Comparison of ENCODE assay signal across 8 cellular contexts in the genomic region with DNA sequence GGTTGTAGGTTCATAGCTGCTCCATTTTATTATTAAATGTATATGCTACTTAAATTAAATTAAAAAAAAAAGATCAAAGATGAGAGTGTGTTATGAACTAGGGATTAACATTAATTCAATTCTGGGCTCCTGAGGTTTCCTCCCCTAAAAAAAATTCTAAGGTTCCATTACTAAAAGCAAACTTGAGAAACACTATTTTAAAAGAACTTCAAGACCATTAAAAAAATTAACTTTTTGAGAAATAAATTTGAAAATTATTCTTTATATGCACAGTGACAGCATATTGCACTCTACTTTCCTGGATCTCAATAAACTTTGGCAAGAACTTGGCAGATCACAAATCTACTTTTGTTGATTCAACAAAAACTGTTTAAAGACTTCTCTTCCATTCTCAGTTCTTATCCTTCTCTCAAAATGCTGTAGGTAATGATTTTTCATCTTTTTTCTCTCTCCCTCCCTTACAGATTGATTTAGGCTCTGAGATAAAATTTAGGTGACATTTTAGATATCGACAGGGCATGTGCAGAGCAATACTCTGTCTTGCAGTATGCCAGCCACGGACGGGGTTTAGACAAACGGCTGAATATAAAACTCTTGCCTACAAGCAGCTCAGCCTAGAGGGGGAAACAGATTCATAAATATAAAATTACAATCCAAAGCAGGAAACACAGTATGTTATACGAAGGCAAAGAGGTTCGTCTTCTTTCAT. TPM values are rescaled to one million over a fixed set of nuclear protein-coding genes. Genes with fewer than 3 reads are reported as not detected.
DNase-seq lines count a peak whose midpoint lies in the region; ATAC-seq and TF ChIP-seq lines count a peak whose summit lies in the region.

No MANE protein-coding gene starts in this region.

- H3K9me3 ChIP-seq in OCI-LY1 (ENCODE audit: low read length), result no peaks in the 10 kb centered on the region
- H3K9me3 ChIP-seq in endodermal cell (ENCODE audit: control insufficient read depth, low read length), result no peaks in the 10 kb centered on the region

- no peak for DNase-seq in HFFc6
- DNase-seq in endodermal cell, result no peak
- DNase-seq in cerebellar nuclear complex (lab: John Stamatoyannopoulos, UW), result no peak
- DNase-seq in EL, result no peak
- no peak for DNase-seq in HuH-7 (ENCODE audit: low spot score)

- H2AFZ ChIP-seq in OCI-LY1 (ENCODE audit: low read length), result peak overlapping the region; percentile 96

- peaks cover 37% of the 10 kb centered on the region for H3K79me2 ChIP-seq in OCI-LY1 (ENCODE audit: insufficient read depth, low read length)

- no peaks in the 10 kb centered on the region for H3K27me3 ChIP-seq in OCI-LY1 (ENCODE audit: insufficient read depth, low read length)
- no peaks in the 10 kb centered on the region for H3K27me3 ChIP-seq in endodermal cell (ENCODE audit: control insufficient read depth, insufficient read depth, low read length, poor library complexity, severe bottlenecking)

- H3K4me3 Mint-ChIP-seq in HFFc6 (peak overlapping the region; percentile 89), endodermal cell (peak overlapping the region; percentile 88), nephron (peak overlapping the region; percentile 76 to 86 (median 84))

- WGBS in endodermal cell (ENCODE audit: insufficient coverage in 1 of 2, insufficient read length in 1 of 2), 2 experiments, result 0 to 2% methylated on average over 1 to 6 of the region's 6 CpGs

- H3K36me3 ChIP-seq in OCI-LY1 (ENCODE audit: insufficient read depth, low read length), result peaks cover 15% of the 10 kb centered on the region; the same call in 1 of the 2 replicates
- H3K36me3 ChIP-seq in endodermal cell (ENCODE audit: control insufficient read depth, insufficient read depth, low read length), result peaks cover under 1% of the 10 kb centered on the region

- H3K4me1 Mint-ChIP-seq in HFFc6 (ENCODE audit: low read depth) (peaks cover 39% of the 10 kb centered on the region), endodermal cell (peaks cover 27% of the 10 kb centered on the region), nephron (peaks cover 35% of the 10 kb centered on the region)

- H3K27me3 Mint-ChIP-seq in HFFc6 (ENCODE audit: insufficient read depth), result no peaks in the 10 kb centered on the region
- no peaks in the 10 kb centered on the region for H3K27me3 Mint-ChIP-seq in endodermal cell (ENCODE audit: insufficient read depth)
- no peaks in the 10 kb centered on the region for H3K27me3 Mint-ChIP-seq in nephron (ENCODE audit: low read depth)

- TF ChIP-seq CTCF in HFFc6 (IDR thresholded peaks at IDR 0.05) (no peak), OCI-LY1 (IDR thresholded peaks at IDR 0.05; ENCODE audit: low read length) (no peak), endodermal cell (conservative IDR thresholded peaks at IDR 0.05) (no peak), nephron (IDR thresholded peaks at IDR 0.05; ENCODE audit: unreplicated experiment in 3 of 3) (no peak)

- peak overlapping the region; percentile 66 for H3K27ac ChIP-seq in OCI-LY1 (ENCODE audit: low read depth, low read length, poor library complexity, severe bottlenecking)
- H3K27ac ChIP-seq in endodermal cell (ENCODE audit: low read depth, low read length), result peak overlapping the region; percentile 62

- H3K9ac ChIP-seq in OCI-LY1 (ENCODE audit: low read length), result peak overlapping the region; percentile 83
- H3K9ac ChIP-seq in endodermal cell (ENCODE audit: extremely low read depth, low read length, poor library complexity, severe bottlenecking), result peak overlapping the region; percentile 69

- H3K4me3 ChIP-seq in OCI-LY1 (ENCODE audit: low read depth, low read length, poor library complexity, severe bottlenecking), result peak overlapping the region; percentile 88
- H3K4me3 ChIP-seq in endodermal cell (ENCODE audit: low read length), result peak overlapping the region; percentile 96

- H3K36me3 Mint-ChIP-seq in HFFc6 (ENCODE audit: low read depth) (no peaks in the 10 kb centered on the region; the same call in 1 of the 2 replicates), endodermal cell (ENCODE audit: low read depth) (no peaks in the 10 kb centered on the region), nephron (ENCODE audit: low read depth) (peaks cover 2% of the 10 kb centered on the region)

- peaks cover 41% of the 10 kb centered on the region for H3K4me1 ChIP-seq in OCI-LY1 (ENCODE audit: insufficient read depth, low read length, severe bottlenecking)
- no peaks in the 10 kb centered on the region for H3K4me1 ChIP-seq in endodermal cell (ENCODE audit: control insufficient read depth, insufficient read depth, low read length)

- H3K4me2 ChIP-seq in OCI-LY1 (ENCODE audit: low read length), result peak overlapping the region; percentile 84

- H3K9me2 ChIP-seq in OCI-LY1 (ENCODE audit: low read depth, low read length), result no peaks in the 10 kb centered on the region

- H3F3A ChIP-seq in OCI-LY1 (ENCODE audit: insufficient read depth, low read length), result no peaks in the 10 kb centered on the region

- ATAC-seq in GM18520 (IDR thresholded peaks at IDR 0.05; ENCODE audit: unreplicated experiment), result peak; percentile 16

- H4K20me1 ChIP-seq in OCI-LY1 (ENCODE audit: insufficient read depth, low read length), result no peaks in the 10 kb centered on the region

- H3K9me3 Mint-ChIP-seq in HFFc6 (no peaks in the 10 kb centered on the region), endodermal cell (no peaks in the 10 kb centered on the region), nephron (no peaks in the 10 kb centered on the region)

- H3K27ac Mint-ChIP-seq in HFFc6 (peak overlapping the region; percentile 81), endodermal cell (peak overlapping the region; percentile 94), nephron (peak overlapping the region; percentile 86 to 95 (median 91))

RNA-seq across cellular contexts. Expression of a gene that starts 0.6 kb away (rescaled TPM):
- total RNA-seq in HFFc6 (2021; fragmentation: NEBNext Ultra II Directional; extraction: Animal tissue kit (Norgen Biotek cat#: 25700)), result 1 to 10 TPM; 3.6 to 6.9 (median 4.3) TPM
- total RNA-seq in endodermal cell, result 10 to 100 TPM; 10.4 to 13.4 TPM
- 9.9 TPM for polyA plus RNA-seq in endodermal cell (2013, experiment 1 of 2)
- 7.7 TPM for polyA plus RNA-seq in endodermal cell (2013, experiment 2 of 2)

RNA-seq across cellular contexts. Expression of a gene that starts 29.2 kb away (rescaled TPM):
- total RNA-seq in HFFc6 (2021; fragmentation: NEBNext Ultra II Directional; extraction: Animal tissue kit (Norgen Biotek cat#: 25700)), result under 1 TPM in 5 of 6 experiments, not detected in 1; 0.05 to 0.45 (median 0.13) TPM
- under 1 TPM; 0.55 TPM for total RNA-seq in endodermal cell
- polyA plus RNA-seq in endodermal cell (2013, experiment 1 of 2), result 25.2 TPM
- 19.0 TPM for polyA plus RNA-seq in endodermal cell (2013, experiment 2 of 2)
